Comparison of ENCODE assay signal across 10 cellular contexts in the genomic region with DNA sequence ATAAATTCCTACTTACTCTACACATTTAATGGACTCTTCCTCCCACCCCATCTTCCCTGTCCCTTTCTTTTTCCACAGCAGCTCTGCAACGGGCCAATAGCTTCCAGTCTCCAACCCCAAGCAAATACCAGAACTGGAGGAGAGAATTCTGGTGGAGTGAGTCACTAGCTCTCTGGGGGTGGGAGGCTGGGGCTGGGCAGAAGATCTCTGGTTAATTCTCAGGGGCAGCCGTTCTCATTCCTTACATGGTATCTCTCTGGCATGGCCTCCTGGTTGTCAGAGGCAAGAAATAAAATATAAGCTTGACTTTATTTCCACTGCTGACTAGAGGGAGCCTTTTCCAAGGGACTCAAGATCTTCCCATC.
A peak's percentile ranks its signal among the peaks of the same experiment; 100 is the strongest.
DNase-seq lines count a peak whose midpoint lies in the region; ATAC-seq, FAIRE-seq and TF ChIP-seq lines count a peak whose summit lies in the region.
"Had no signal": no experiment of that assay in that cellular context is flagged by ENCODE, and none has a peak within 500 bp of the region (broad histone marks: within the 10 kb centered on the region; RNA-seq: fewer than 3 reads in every experiment).

No MANE protein-coding gene starts in this region.

- CTCF ChIA-PET in OCI-LY7 (lab: Charles Lee; ENCODE audit: unreplicated experiment) = interaction anchor here (0.6 kb wide), 1 partner anchor 34 kb away, joined by 3 read pairs; no protein-coding TSS in a partner anchor

- no peak for TF ChIP-seq POLR2A in stomach (IDR thresholded peaks at IDR 0.05)

- H3K27me3 Mint-ChIP-seq in astrocyte (ENCODE audit: low read depth, unreplicated experiment) = no peaks in the 10 kb centered on the region

- peak; percentile 50 for FAIRE-seq in astrocyte (lab: Jason Lieb, UNC)

- H3K4me3 Mint-ChIP-seq in astrocyte (ENCODE audit: unreplicated experiment) = no peak overlapping the region
- H3K4me3 Mint-ChIP-seq: activated T-cell treated with anti-CD3 and anti-CD28 coated beads, Interleukin-2, amount 50 U/mL, for 72 hours; naive B cell had no signal

- 19% methylated on average over 2 of the region's 2 CpGs for WGBS in hepatocyte (ENCODE audit: low lambda C conversion rate, missing lambda C conversion rate)
- 6 to 34% (median 13%) methylated on average over 2 of the region's 2 CpGs for WGBS in stomach, 5 donors

- intact Hi-C loops in stomach (cut with DNase I; ENCODE audit: low total_unique reads) = no loop called here
- intact Hi-C loops in OCI-LY7 (cut with micrococcal nuclease; ENCODE audit: unreplicated experiment) = loop anchor here (5.0 kb wide), 1 partner anchor 605 kb away; no protein-coding TSS in a partner anchor

- H3K9ac ChIP-seq in astrocyte (ENCODE audit: low read length) = peak overlapping the region; percentile 96

- H3K9me3 Mint-ChIP-seq in astrocyte (ENCODE audit: unreplicated experiment) = peaks cover 1% of the 10 kb centered on the region
- H3K9me3 Mint-ChIP-seq: activated T-cell treated with anti-CD3 and anti-CD28 coated beads, Interleukin-2, amount 50 U/mL, for 72 hours; naive B cell had no signal

- H3K4me2 ChIP-seq in astrocyte (ENCODE audit: low read length) (peak overlapping the region; percentile 92), hepatocyte (no peak overlapping the region), OCI-LY7 (ENCODE audit: low read length) (no peak overlapping the region)

- H3K9me3 ChIP-seq in astrocyte (ENCODE audit: insufficient read depth, low read depth, low read length) (no peaks in the 10 kb centered on the region), hepatocyte (ENCODE audit: low read depth) (no peaks in the 10 kb centered on the region), stomach (no peaks in the 10 kb centered on the region), OCI-LY7 (ENCODE audit: low read length) (no peaks in the 10 kb centered on the region)

- peak; percentile 92 for DNase-seq in H4 (ENCODE audit: low spot score)
- peak; percentile 97 for DNase-seq in astrocyte (ENCODE audit: low read depth)
- peak; percentile 75 for DNase-seq in hepatocyte (ENCODE audit: low spot score)
- DNase-seq in stomach = peak; percentile 24
- DNase-seq in OCI-LY7 (ENCODE audit: low spot score) = no peak
- DNase-seq in cerebellar cortex (ENCODE audit: low spot score) = no peak
- no peak for DNase-seq in activated CD4-positive, alpha-beta T cell treated with anti-CD3 and anti-CD28 coated beads for 48 hours
- DNase-seq: activated T-cell treated with anti-CD3 and anti-CD28 coated beads, Interleukin-2, amount 50 U/mL, for 72 hours; naive B cell had no signal

- H3K79me2 ChIP-seq in astrocyte (ENCODE audit: insufficient read depth, low read length) (peaks cover 15% of the 10 kb centered on the region), hepatocyte (no peaks in the 10 kb centered on the region), OCI-LY7 (ENCODE audit: insufficient read depth, low read depth, low read length) (no peaks in the 10 kb centered on the region)

- peaks cover 16% of the 10 kb centered on the region for H3K36me3 Mint-ChIP-seq in astrocyte (ENCODE audit: low read depth, unreplicated experiment)
- H3K36me3 Mint-ChIP-seq: naive B cell had no signal

- H2AFZ ChIP-seq in astrocyte (ENCODE audit: low read depth, low read length) (no peak overlapping the region), hepatocyte (no peak overlapping the region), OCI-LY7 (ENCODE audit: low read length) (no peak overlapping the region)

- peaks cover 59% of the 10 kb centered on the region for H3K4me1 Mint-ChIP-seq in astrocyte (ENCODE audit: low read depth, unreplicated experiment)

- H3K27ac ChIP-seq in astrocyte (ENCODE audit: low read depth, low read length) = peak overlapping the region; percentile 99
- peak overlapping the region; percentile 81 for H3K27ac ChIP-seq in hepatocyte
- peak overlapping the region in 4 of 5 donors; percentile 76 to 87 (median 82) for H3K27ac ChIP-seq in stomach
- H3K27ac ChIP-seq in OCI-LY7 (ENCODE audit: low read depth, low read length, poor library complexity, severe bottlenecking) = no peak overlapping the region

- no peak for TF ChIP-seq EP300 in stomach (IDR thresholded peaks at IDR 0.05)

- no peaks in the 10 kb centered on the region for H4K20me1 ChIP-seq in astrocyte (ENCODE audit: insufficient read depth, low read length)
- H4K20me1 ChIP-seq in hepatocyte (ENCODE audit: insufficient read depth, poor library complexity, severe bottlenecking) = no peaks in the 10 kb centered on the region
- no peaks in the 10 kb centered on the region for H4K20me1 ChIP-seq in OCI-LY7 (ENCODE audit: insufficient read depth, low read length)

- POLR2A ChIA-PET in OCI-LY7 (lab: Charles Lee) = no interaction called here

- H3K9me2 ChIP-seq in hepatocyte (replicated peaks; ENCODE audit: insufficient read depth) (no peaks in the 10 kb centered on the region), OCI-LY7 (ENCODE audit: insufficient read depth, low read length) (no peaks in the 10 kb centered on the region)

- H3K4me3 ChIP-seq in astrocyte (ENCODE audit: insufficient read depth, low read depth, low read length) (peak overlapping the region; percentile 56), hepatocyte (no peak overlapping the region), stomach (no peak overlapping the region), OCI-LY7 (ENCODE audit: low read depth, low read length, poor library complexity, severe bottlenecking) (no peak overlapping the region)

- no peak for ATAC-seq in HG02884 (IDR thresholded peaks at IDR 0.05; ENCODE audit: unreplicated experiment)
- ATAC-seq: activated T-cell treated with anti-CD3 and anti-CD28 coated beads, Interleukin-2, amount 50 U/mL, for 72 hours had no signal

- peak overlapping the region; percentile 99 for H3K27ac Mint-ChIP-seq in astrocyte (ENCODE audit: unreplicated experiment)
- H3K27ac Mint-ChIP-seq: activated T-cell treated with anti-CD3 and anti-CD28 coated beads, Interleukin-2, amount 50 U/mL, for 72 hours had no signal

- TF ChIP-seq CTCF in astrocyte (IDR thresholded peaks at IDR 0.05; ENCODE audit: insufficient read depth, low read depth, low read length) (no peak), hepatocyte (IDR thresholded peaks at IDR 0.05; ENCODE audit: poor library complexity) (no peak), stomach (IDR thresholded peaks at IDR 0.05) (no peak), OCI-LY7 (conservative IDR thresholded peaks at IDR 0.05; ENCODE audit: low read length) (no peak)

- H3K36me3 ChIP-seq in astrocyte (ENCODE audit: insufficient read depth, low read length) (no peaks in the 10 kb centered on the region), hepatocyte (replicated peaks; ENCODE audit: insufficient read depth, low read depth) (no peaks in the 10 kb centered on the region), stomach (no peaks in the 10 kb centered on the region), OCI-LY7 (ENCODE audit: insufficient read depth, low read length) (no peaks in the 10 kb centered on the region)

- no peaks in the 10 kb centered on the region for H3K27me3 ChIP-seq in astrocyte (ENCODE audit: insufficient read depth, low read length)
- H3K27me3 ChIP-seq in hepatocyte = no peaks in the 10 kb centered on the region
- H3K27me3 ChIP-seq in stomach = no peaks in the 10 kb centered on the region

- H3K4me1 ChIP-seq in astrocyte (ENCODE audit: insufficient read depth, low read length) = peaks cover 70% of the 10 kb centered on the region
- peaks cover 20% of the 10 kb centered on the region for H3K4me1 ChIP-seq in hepatocyte (ENCODE audit: insufficient read depth)
- peaks cover 16 to 47% (median 27%) of the 10 kb centered on the region in 4 donors for H3K4me1 ChIP-seq in stomach
- no peaks in the 10 kb centered on the region for H3K4me1 ChIP-seq in OCI-LY7 (ENCODE audit: insufficient read depth, low read length, poor library complexity, severe bottlenecking)

- BruUV-seq in OCI-LY7 (replicated peaks; lab: Mats Ljungman, UMichigan) = no TSS peak

Comparison
In these comparisons a context has a peak if more than half of its experiments do, and no peak if none do; other contexts are left out.
1. DNase-seq: peak in H4 (single experiment), astrocyte (single experiment), hepatocyte (single experiment) and stomach (single experiment); none in OCI-LY7 (single experiment), cerebellar cortex (single experiment) and activated CD4-positive, alpha-beta T cell treated with anti-CD3 and anti-CD28 coated beads for 48 hours (single experiment).